Comparison of ENCODE assay signal across 1 cellular context in the genomic region with DNA sequence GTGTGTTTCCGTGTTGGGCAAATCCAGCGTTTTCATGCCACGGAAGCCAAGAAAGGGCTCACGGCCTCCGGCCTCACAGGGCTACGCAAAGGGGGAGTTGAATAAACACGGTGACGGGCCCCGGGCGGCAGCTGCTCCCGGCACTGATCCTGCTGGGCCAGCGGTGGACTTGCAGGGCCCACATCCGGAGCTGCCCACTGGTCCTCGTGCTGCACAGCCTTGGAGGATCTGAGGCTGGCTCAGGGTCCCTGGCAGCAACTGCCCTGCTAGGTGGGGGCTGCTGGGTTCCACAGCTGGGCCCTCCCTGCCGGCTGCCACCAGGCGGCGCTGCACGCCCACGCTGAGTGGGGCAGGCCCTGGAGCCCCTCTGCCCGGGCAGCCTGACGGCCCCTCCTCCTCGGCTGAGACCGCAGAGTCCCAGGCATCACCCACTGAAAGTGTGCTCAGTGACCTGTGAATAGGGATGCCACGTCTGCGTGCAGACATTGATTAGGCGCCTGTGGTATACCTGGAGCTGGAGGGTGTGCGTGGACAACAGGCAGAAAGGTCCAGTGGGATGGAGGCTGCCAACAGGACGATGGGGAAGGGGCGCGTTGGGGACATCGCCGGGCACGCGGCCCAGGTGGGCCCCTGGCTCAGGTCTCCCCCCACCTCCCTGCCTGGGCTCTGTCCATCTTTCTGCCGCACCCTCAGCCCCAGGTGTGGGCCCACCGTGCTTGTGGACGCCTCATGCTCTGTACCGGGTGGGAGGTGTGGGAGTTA.
A peak's percentile ranks its signal among the peaks of the same experiment; 100 is the strongest.
TF ChIP-seq lines count a peak whose summit lies in the region.

No MANE protein-coding gene starts in this region.

TF ChIP-seq in HepG2, 621 proteins besides CTCF, POLR2A, EP300 and RAD21 (continued from another document and continues in another):
- TF ChIP-seq, protein P1, sequence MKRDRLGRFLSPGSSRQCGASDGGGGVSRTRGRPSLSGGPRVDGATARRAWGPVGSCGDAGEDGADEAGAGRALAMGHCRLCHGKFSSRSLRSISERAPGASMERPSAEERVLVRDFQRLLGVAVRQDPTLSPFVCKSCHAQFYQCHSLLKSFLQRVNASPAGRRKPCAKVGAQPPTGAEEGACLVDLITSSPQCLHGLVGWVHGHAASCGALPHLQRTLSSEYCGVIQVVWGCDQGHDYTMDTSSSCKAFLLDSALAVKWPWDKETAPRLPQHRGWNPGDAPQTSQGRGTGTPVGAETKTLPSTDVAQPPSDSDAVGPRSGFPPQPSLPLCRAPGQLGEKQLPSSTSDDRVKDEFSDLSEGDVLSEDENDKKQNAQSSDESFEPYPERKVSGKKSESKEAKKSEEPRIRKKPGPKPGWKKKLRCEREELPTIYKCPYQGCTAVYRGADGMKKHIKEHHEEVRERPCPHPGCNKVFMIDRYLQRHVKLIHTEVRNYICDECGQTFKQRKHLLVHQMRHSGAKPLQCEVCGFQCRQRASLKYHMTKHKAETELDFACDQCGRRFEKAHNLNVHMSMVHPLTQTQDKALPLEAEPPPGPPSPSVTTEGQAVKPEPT (CRISPR knock-in tag; IDR thresholded peaks at IDR 0.05; ENCODE audit: low read depth): no peak
- TF ChIP-seq ZNF451 (CRISPR knock-in tag; IDR thresholded peaks at IDR 0.05): no peak
- TF ChIP-seq FOXJ3 (CRISPR knock-in tag; IDR thresholded peaks at IDR 0.05; ENCODE audit: borderline replicate concordance): peak; percentile 53; the same call in 1 of the 2 replicates
- TF ChIP-seq TP53 (CRISPR knock-in tag; conservative IDR thresholded peaks at IDR 0.05): no peak
- TF ChIP-seq ZC3H13 (CRISPR knock-in tag; IDR thresholded peaks at IDR 0.05): peak; percentile 86; the same call in 1 of the 2 replicates
- peak; percentile 47 for TF ChIP-seq ARHGAP35 (CRISPR knock-in tag; IDR thresholded peaks at IDR 0.05; ENCODE audit: borderline replicate concordance)
- TF ChIP-seq POLR2G (IDR thresholded peaks at IDR 0.05; ENCODE audit: low read depth, low read length): peak; percentile 76
- peak; percentile 86; the same call in 1 of the 2 replicates for TF ChIP-seq ZNF816 (CRISPR knock-in tag; IDR thresholded peaks at IDR 0.05; ENCODE audit: borderline replicate concordance)
- no peak for TF ChIP-seq PHF21A (CRISPR knock-in tag; IDR thresholded peaks at IDR 0.05)
- TF ChIP-seq ZNF333 (CRISPR knock-in tag; IDR thresholded peaks at IDR 0.05; ENCODE audit: borderline replicate concordance): 0 out of 2 replicates have a peak, but pooled peaks have one; percentile 55
- no peak for TF ChIP-seq ZNF225 (CRISPR knock-in tag; IDR thresholded peaks at IDR 0.05)
- TF ChIP-seq CREB1 (IDR thresholded peaks at IDR 0.05): no peak
- TF ChIP-seq CREB1 (CRISPR knock-in tag; IDR thresholded peaks at IDR 0.05): no peak
- TF ChIP-seq CBX1 (IDR thresholded peaks at IDR 0.05; ENCODE audit: low read depth): peak; percentile 58
- TF ChIP-seq, protein P2, sequence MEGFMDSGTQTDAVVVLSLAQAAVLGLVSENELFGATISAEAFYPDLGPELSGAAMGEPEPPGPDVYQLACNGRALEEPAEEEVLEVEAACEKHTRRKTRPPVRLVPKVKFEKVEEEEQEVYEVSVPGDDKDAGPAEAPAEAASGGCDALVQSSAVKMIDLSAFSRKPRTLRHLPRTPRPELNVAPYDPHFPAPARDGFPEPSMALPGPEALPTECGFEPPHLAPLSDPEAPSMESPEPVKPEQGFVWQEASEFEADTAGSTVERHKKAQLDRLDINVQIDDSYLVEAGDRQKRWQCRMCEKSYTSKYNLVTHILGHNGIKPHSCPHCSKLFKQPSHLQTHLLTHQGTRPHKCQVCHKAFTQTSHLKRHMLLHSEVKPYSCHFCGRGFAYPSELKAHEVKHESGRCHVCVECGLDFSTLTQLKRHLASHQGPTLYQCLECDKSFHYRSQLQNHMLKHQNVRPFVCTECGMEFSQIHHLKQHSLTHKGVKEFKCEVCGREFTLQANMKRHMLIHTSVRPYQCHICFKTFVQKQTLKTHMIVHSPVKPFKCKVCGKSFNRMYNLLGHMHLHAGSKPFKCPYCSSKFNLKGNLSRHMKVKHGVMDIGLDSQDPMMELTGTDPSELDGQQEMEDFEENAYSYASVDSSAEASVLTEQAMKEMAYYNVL (CRISPR knock-in tag; IDR thresholded peaks at IDR 0.05; ENCODE audit: borderline replicate concordance): peak; percentile 63; the same call in 1 of the 2 replicates
- TF ChIP-seq, protein P3, sequence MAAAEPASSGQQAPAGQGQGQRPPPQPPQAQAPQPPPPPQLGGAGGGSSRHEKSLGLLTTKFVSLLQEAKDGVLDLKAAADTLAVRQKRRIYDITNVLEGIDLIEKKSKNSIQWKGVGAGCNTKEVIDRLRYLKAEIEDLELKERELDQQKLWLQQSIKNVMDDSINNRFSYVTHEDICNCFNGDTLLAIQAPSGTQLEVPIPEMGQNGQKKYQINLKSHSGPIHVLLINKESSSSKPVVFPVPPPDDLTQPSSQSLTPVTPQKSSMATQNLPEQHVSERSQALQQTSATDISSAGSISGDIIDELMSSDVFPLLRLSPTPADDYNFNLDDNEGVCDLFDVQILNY (CRISPR knock-in tag; conservative IDR thresholded peaks at IDR 0.05): no peak
- TF ChIP-seq RBM39 (IDR thresholded peaks at IDR 0.05; ENCODE audit: low read depth, low read length, poor library complexity, severe bottlenecking): no peak
- no peak for TF ChIP-seq PPARG (CRISPR knock-in tag; conservative IDR thresholded peaks at IDR 0.05)
- TF ChIP-seq FOXP1 (IDR thresholded peaks at IDR 0.05): no peak
- TF ChIP-seq FOXP1 (CRISPR knock-in tag; IDR thresholded peaks at IDR 0.05): no peak
- no peak for TF ChIP-seq CCDC6 (CRISPR knock-in tag; IDR thresholded peaks at IDR 0.05)
- TF ChIP-seq MBD4 (IDR thresholded peaks at IDR 0.05; ENCODE audit: borderline replicate concordance, low read length): peak; percentile 61; the same call in 1 of the 2 replicates
- TF ChIP-seq ZNF780A (CRISPR knock-in tag; IDR thresholded peaks at IDR 0.05): no peak
- TF ChIP-seq, protein P4, sequence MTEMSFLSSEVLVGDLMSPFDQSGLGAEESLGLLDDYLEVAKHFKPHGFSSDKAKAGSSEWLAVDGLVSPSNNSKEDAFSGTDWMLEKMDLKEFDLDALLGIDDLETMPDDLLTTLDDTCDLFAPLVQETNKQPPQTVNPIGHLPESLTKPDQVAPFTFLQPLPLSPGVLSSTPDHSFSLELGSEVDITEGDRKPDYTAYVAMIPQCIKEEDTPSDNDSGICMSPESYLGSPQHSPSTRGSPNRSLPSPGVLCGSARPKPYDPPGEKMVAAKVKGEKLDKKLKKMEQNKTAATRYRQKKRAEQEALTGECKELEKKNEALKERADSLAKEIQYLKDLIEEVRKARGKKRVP (CRISPR knock-in tag; IDR thresholded peaks at IDR 0.05): no peak
- TF ChIP-seq HNF4A (CRISPR knock-in tag; IDR thresholded peaks at IDR 0.05): no peak
- TF ChIP-seq MTF2 (CRISPR knock-in tag; IDR thresholded peaks at IDR 0.05; ENCODE audit: borderline replicate concordance): no peak
- TF ChIP-seq ZFX (CRISPR knock-in tag; IDR thresholded peaks at IDR 0.05; ENCODE audit: low read depth): peak; percentile 65; the same call in 1 of the 2 replicates
- TF ChIP-seq TOPORS (CRISPR knock-in tag; IDR thresholded peaks at IDR 0.05): 0 out of 2 replicates have a peak, but pooled peaks have one; percentile 49
- peak; percentile 85 for TF ChIP-seq ZNF670 (CRISPR knock-in tag; IDR thresholded peaks at IDR 0.05; ENCODE audit: borderline replicate concordance)
- TF ChIP-seq ZNF570 (CRISPR knock-in tag; IDR thresholded peaks at IDR 0.05; ENCODE audit: borderline replicate concordance): no peak
- TF ChIP-seq, protein P5, sequence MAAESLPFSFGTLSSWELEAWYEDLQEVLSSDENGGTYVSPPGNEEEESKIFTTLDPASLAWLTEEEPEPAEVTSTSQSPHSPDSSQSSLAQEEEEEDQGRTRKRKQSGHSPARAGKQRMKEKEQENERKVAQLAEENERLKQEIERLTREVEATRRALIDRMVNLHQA (CRISPR knock-in tag; IDR thresholded peaks at IDR 0.05): no peak
- no peak for TF ChIP-seq ZNF253 (CRISPR knock-in tag; IDR thresholded peaks at IDR 0.05; ENCODE audit: borderline replicate concordance)
- no peak for TF ChIP-seq RFX1 (IDR thresholded peaks at IDR 0.05)
- no peak for TF ChIP-seq SOX6 (IDR thresholded peaks at IDR 0.05)
- peak; percentile 58; the same call in 1 of the 2 replicates for TF ChIP-seq SOX6 (CRISPR knock-in tag; IDR thresholded peaks at IDR 0.05)
- TF ChIP-seq, protein P6, sequence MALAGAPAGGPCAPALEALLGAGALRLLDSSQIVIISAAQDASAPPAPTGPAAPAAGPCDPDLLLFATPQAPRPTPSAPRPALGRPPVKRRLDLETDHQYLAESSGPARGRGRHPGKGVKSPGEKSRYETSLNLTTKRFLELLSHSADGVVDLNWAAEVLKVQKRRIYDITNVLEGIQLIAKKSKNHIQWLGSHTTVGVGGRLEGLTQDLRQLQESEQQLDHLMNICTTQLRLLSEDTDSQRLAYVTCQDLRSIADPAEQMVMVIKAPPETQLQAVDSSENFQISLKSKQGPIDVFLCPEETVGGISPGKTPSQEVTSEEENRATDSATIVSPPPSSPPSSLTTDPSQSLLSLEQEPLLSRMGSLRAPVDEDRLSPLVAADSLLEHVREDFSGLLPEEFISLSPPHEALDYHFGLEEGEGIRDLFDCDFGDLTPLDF (CRISPR knock-in tag; IDR thresholded peaks at IDR 0.05): no peak
- TF ChIP-seq KLF11 (CRISPR knock-in tag; IDR thresholded peaks at IDR 0.05): no peak
- TF ChIP-seq, protein P7, sequence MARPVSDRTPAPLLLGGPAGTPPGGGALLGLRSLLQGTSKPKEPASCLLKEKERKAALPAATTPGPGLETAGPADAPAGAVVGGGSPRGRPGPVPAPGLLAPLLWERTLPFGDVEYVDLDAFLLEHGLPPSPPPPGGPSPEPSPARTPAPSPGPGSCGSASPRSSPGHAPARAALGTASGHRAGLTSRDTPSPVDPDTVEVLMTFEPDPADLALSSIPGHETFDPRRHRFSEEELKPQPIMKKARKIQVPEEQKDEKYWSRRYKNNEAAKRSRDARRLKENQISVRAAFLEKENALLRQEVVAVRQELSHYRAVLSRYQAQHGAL (CRISPR knock-in tag; IDR thresholded peaks at IDR 0.05; ENCODE audit: not compliant biosample characterization): peak; percentile 68
- peak; percentile 21; the same call in 1 of the 2 replicates for TF ChIP-seq MIXL1 (CRISPR knock-in tag; IDR thresholded peaks at IDR 0.05)
- peak; percentile 98 for TF ChIP-seq ZNF326 (CRISPR knock-in tag; IDR thresholded peaks at IDR 0.05; ENCODE audit: borderline replicate concordance)
- no peak; the same call in 1 of the 2 replicates for TF ChIP-seq ARNT2 (CRISPR knock-in tag; IDR thresholded peaks at IDR 0.05; ENCODE audit: low read depth)
- TF ChIP-seq, protein P8, sequence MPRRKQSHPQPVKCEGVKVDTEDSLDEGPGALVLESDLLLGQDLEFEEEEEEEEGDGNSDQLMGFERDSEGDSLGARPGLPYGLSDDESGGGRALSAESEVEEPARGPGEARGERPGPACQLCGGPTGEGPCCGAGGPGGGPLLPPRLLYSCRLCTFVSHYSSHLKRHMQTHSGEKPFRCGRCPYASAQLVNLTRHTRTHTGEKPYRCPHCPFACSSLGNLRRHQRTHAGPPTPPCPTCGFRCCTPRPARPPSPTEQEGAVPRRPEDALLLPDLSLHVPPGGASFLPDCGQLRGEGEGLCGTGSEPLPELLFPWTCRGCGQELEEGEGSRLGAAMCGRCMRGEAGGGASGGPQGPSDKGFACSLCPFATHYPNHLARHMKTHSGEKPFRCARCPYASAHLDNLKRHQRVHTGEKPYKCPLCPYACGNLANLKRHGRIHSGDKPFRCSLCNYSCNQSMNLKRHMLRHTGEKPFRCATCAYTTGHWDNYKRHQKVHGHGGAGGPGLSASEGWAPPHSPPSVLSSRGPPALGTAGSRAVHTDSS (CRISPR knock-in tag; conservative IDR thresholded peaks at IDR 0.05): no peak
- TF ChIP-seq, protein P9, sequence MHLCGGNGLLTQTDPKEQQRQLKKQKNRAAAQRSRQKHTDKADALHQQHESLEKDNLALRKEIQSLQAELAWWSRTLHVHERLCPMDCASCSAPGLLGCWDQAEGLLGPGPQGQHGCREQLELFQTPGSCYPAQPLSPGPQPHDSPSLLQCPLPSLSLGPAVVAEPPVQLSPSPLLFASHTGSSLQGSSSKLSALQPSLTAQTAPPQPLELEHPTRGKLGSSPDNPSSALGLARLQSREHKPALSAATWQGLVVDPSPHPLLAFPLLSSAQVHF (CRISPR knock-in tag; IDR thresholded peaks at IDR 0.05): no peak
- TF ChIP-seq GABPA (IDR thresholded peaks at IDR 0.05; ENCODE audit: low read depth, low read length): no peak
- peak; percentile 45; the same call in 1 of the 2 replicates for TF ChIP-seq GABPA (CRISPR knock-in tag; IDR thresholded peaks at IDR 0.05; ENCODE audit: low read depth)
- peak; percentile 62; the same call in 1 of the 2 replicates for TF ChIP-seq ZBTB7B (CRISPR knock-in tag; IDR thresholded peaks at IDR 0.05)
- TF ChIP-seq, protein P10, sequence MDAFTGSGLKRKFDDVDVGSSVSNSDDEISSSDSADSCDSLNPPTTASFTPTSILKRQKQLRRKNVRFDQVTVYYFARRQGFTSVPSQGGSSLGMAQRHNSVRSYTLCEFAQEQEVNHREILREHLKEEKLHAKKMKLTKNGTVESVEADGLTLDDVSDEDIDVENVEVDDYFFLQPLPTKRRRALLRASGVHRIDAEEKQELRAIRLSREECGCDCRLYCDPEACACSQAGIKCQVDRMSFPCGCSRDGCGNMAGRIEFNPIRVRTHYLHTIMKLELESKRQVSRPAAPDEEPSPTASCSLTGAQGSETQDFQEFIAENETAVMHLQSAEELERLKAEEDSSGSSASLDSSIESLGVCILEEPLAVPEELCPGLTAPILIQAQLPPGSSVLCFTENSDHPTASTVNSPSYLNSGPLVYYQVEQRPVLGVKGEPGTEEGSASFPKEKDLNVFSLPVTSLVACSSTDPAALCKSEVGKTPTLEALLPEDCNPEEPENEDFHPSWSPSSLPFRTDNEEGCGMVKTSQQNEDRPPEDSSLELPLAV (CRISPR knock-in tag; conservative IDR thresholded peaks at IDR 0.05; ENCODE audit: low read depth): no peak
- TF ChIP-seq IRF2 (CRISPR knock-in tag; IDR thresholded peaks at IDR 0.05): 0 out of 2 replicates have a peak, but pooled peaks have one; percentile 66
- peak; percentile 40; the same call in 1 of the 2 replicates for TF ChIP-seq ZNF232 (CRISPR knock-in tag; IDR thresholded peaks at IDR 0.05; ENCODE audit: borderline replicate concordance)
- no peak for TF ChIP-seq ZNF207 (IDR thresholded peaks at IDR 0.05; ENCODE audit: borderline replicate concordance)
- TF ChIP-seq, protein P11, sequence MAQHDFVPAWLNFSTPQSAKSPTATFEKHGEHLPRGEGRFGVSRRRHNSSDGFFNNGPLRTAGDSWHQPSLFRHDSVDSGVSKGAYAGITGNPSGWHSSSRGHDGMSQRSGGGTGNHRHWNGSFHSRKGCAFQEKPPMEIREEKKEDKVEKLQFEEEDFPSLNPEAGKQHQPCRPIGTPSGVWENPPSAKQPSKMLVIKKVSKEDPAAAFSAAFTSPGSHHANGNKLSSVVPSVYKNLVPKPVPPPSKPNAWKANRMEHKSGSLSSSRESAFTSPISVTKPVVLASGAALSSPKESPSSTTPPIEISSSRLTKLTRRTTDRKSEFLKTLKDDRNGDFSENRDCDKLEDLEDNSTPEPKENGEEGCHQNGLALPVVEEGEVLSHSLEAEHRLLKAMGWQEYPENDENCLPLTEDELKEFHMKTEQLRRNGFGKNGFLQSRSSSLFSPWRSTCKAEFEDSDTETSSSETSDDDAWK (CRISPR knock-in tag; IDR thresholded peaks at IDR 0.05): no peak
